ENCODE assay signal across 15 cellular contexts in genomic region chr3:66392512-66392911, GRCh38.
DNase-seq lines count a peak whose midpoint lies in the region; ATAC-seq and TF ChIP-seq lines count a peak whose summit lies in the region.
"Had no signal": no experiment of that assay in that cellular context is flagged by ENCODE, and none has a peak within 500 bp of the region (broad histone marks: within the 10 kb centered on the region; RNA-seq: fewer than 3 reads in every experiment).

No MANE protein-coding gene starts in this region.

- 76 to 83% methylated on average over 3 of the region's 3 CpGs for WGBS in sigmoid colon, 2 donors

- peaks cover 24% of the 10 kb centered on the region for H3K4me1 ChIP-seq in CD8-positive, alpha-beta T cell (ENCODE audit: insufficient read depth, low read length)
- H3K4me1 ChIP-seq in sigmoid colon (peaks cover 0 to 54% (median 53%) of the 10 kb centered on the region in 4 donors), lower lobe of right lung (no peaks in the 10 kb centered on the region)
- H3K4me1 ChIP-seq: adrenal gland had no signal

- peak overlapping the region; percentile 95 for H3K27ac Mint-ChIP-seq in CD8-positive, alpha-beta T cell
- peak overlapping the region; percentile 22 to 87 (median 73) for H3K27ac Mint-ChIP-seq in IgD-negative memory B cell
- peak overlapping the region; percentile 97 for H3K27ac Mint-ChIP-seq in central memory CD8-positive, alpha-beta T cell (ENCODE audit: low read depth)

- H3K36me3 ChIP-seq in CD8-positive, alpha-beta T cell (ENCODE audit: insufficient read depth, low read length): no peaks in the 10 kb centered on the region
- peaks cover 17 to 73% (median 32%) of the 10 kb centered on the region in 4 donors for H3K36me3 ChIP-seq in sigmoid colon
- peaks cover 56% of the 10 kb centered on the region for H3K36me3 ChIP-seq in lower lobe of right lung
- H3K36me3 ChIP-seq: adrenal gland had no signal

- POLR2A ChIA-PET in CD8-positive, alpha-beta T cell (lab: Charles Lee): interaction anchor here (0.7 to 1.7 kb wide), 2 partner anchors 11 to 114 kb away, joined by 3 to 4 read pairs; no protein-coding TSS in a partner anchor

- H3K27me3 ChIP-seq in CD8-positive, alpha-beta T cell (ENCODE audit: insufficient read depth, low read length): no peaks in the 10 kb centered on the region
- H3K27me3 ChIP-seq in sigmoid colon (no peaks in the 10 kb centered on the region), lower lobe of right lung (ENCODE audit: low read depth) (no peaks in the 10 kb centered on the region)
- H3K27me3 ChIP-seq: adrenal gland had no signal

- no peak for ATAC-seq in CD8-positive, alpha-beta T cell
- ATAC-seq in central memory CD8-positive, alpha-beta T cell (replicated peaks; ENCODE audit: extremely low read depth, poor library complexity, severe bottlenecking): no peak
- ATAC-seq in lower lobe of right lung: no peak
- no peak for ATAC-seq in GM18870 (IDR thresholded peaks at IDR 0.05; ENCODE audit: unreplicated experiment)
- ATAC-seq: mucosa of descending colon had no signal

- no peak for TF ChIP-seq EP300 in sigmoid colon (IDR thresholded peaks at IDR 0.05)

- TF ChIP-seq CTCF in CD8-positive, alpha-beta T cell (IDR thresholded peaks at IDR 0.05): no peak
- TF ChIP-seq CTCF in sigmoid colon (IDR thresholded peaks at IDR 0.05) (no peak), GM13976 (IDR thresholded peaks at IDR 0.05; ENCODE audit: borderline replicate concordance, control extremely low read depth, extremely low read depth, insufficient read depth, missing control alignments) (no peak), lower lobe of right lung (IDR thresholded peaks at IDR 0.05) (no peak)

- no peak for TF ChIP-seq POLR2A in sigmoid colon (IDR thresholded peaks at IDR 0.05)

- DNase-seq in CD8-positive, alpha-beta T cell: no peak
- no peak for DNase-seq in central memory CD8-positive, alpha-beta T cell (ENCODE audit: low spot score in 2 of 2)
- DNase-seq in sigmoid colon (peak; percentile 43), GM13976 (ENCODE audit: low spot score) (no peak), lower lobe of right lung (no peak)
- DNase-seq: activated CD4-positive, alpha-beta T cell treated with anti-CD3 and anti-CD28 coated beads, Interleukin-2, amount 50 U/mL, for 4 hours; adrenal gland; dermis blood vessel endothelial cell; mucosa of descending colon; NCI-H510A treated with DMSO at 0.1 percent for 48 hours; substantia nigra had no signal

- no peak overlapping the region for H3K27ac ChIP-seq in CD8-positive, alpha-beta T cell (ENCODE audit: low read depth, low read length)
- peak overlapping the region; percentile 9 to 95 (median 86) for H3K27ac ChIP-seq in sigmoid colon
- H3K27ac ChIP-seq in lower lobe of right lung: no peak overlapping the region
- H3K27ac ChIP-seq: RWPE1 had no signal

- H3K27me3 Mint-ChIP-seq in CD8-positive, alpha-beta T cell (ENCODE audit: low read depth): no peaks in the 10 kb centered on the region
- no peaks in the 10 kb centered on the region for H3K27me3 Mint-ChIP-seq in IgD-negative memory B cell
- H3K27me3 Mint-ChIP-seq in central memory CD8-positive, alpha-beta T cell: no peaks in the 10 kb centered on the region

- peaks cover 5% of the 10 kb centered on the region for H3K9me3 Mint-ChIP-seq in CD8-positive, alpha-beta T cell
- peaks cover 0 to 4% (median 3%) of the 10 kb centered on the region in 3 donors for H3K9me3 Mint-ChIP-seq in IgD-negative memory B cell
- H3K9me3 Mint-ChIP-seq in central memory CD8-positive, alpha-beta T cell: no peaks in the 10 kb centered on the region
- H3K9me3 Mint-ChIP-seq: T-helper 2 cell treated with Interferon-gamma antibody and Interleukin-4, amounts not matched to agents 5 μg/mL and 100 μg/mL, for 36 hours had no signal

- no peaks in the 10 kb centered on the region for H3K9me3 ChIP-seq in CD8-positive, alpha-beta T cell (ENCODE audit: low read length)
- H3K9me3 ChIP-seq in sigmoid colon (no peaks in the 10 kb centered on the region), lower lobe of right lung (no peaks in the 10 kb centered on the region)
- H3K9me3 ChIP-seq: mucosa of descending colon had no signal

- H3K4me3 ChIP-seq in CD8-positive, alpha-beta T cell (ENCODE audit: low read depth, low read length): no peak overlapping the region
- H3K4me3 ChIP-seq in sigmoid colon (no peak overlapping the region), lower lobe of right lung (no peak overlapping the region)
- H3K4me3 ChIP-seq: adrenal gland, mucosa of descending colon had no signal

- peaks cover 43% of the 10 kb centered on the region for H3K36me3 Mint-ChIP-seq in CD8-positive, alpha-beta T cell
- H3K36me3 Mint-ChIP-seq in IgD-negative memory B cell: no peaks in the 10 kb centered on the region
- peaks cover 26% of the 10 kb centered on the region for H3K36me3 Mint-ChIP-seq in central memory CD8-positive, alpha-beta T cell (ENCODE audit: insufficient read depth)

- CTCF ChIA-PET in CD8-positive, alpha-beta T cell (lab: Charles Lee): interaction anchor here (1.2 to 4.0 kb wide), 3 partner anchors 14 to 423 kb away, joined by 4 to 21 read pairs (median 9); no protein-coding TSS in a partner anchor

- H3K4me1 Mint-ChIP-seq in CD8-positive, alpha-beta T cell (ENCODE audit: low read depth): peaks cover 65% of the 10 kb centered on the region
- H3K4me1 Mint-ChIP-seq in IgD-negative memory B cell: peaks cover 31 to 52% (median 47%) of the 10 kb centered on the region in 3 donors
- H3K4me1 Mint-ChIP-seq in central memory CD8-positive, alpha-beta T cell: peaks cover 65% of the 10 kb centered on the region

- in situ Hi-C loops in GM13976 (cut with MboI; ENCODE audit: low sequenced_read_pairs, unreplicated experiment): no loop called here

- peak overlapping the region; percentile 85 for H3K4me3 Mint-ChIP-seq in CD8-positive, alpha-beta T cell
- peak overlapping the region in 3 of 4 donors; percentile 78 to 89 (median 82) for H3K4me3 Mint-ChIP-seq in IgD-negative memory B cell
- peak overlapping the region; percentile 80 for H3K4me3 Mint-ChIP-seq in central memory CD8-positive, alpha-beta T cell
- H3K4me3 Mint-ChIP-seq: T-helper 2 cell treated with Interferon-gamma antibody and Interleukin-4, amounts not matched to agents 5 μg/mL and 100 μg/mL, for 36 hours had no signal

- intact Hi-C loops in CD8-positive, alpha-beta T cell (cut with DNase I, micrococcal nuclease): loop anchor here (5.0 to 10.0 kb wide), 4 partner anchors 95 to 602 kb away; partner anchors contain the start of genes KBTBD8 (in 1 of the 2) and SLC25A26 (in 1 of the 2)
- intact Hi-C loops in sigmoid colon (cut with DNase I) (no loop called here), lower lobe of right lung (cut with DNase I) (no loop called here)

Comparison
In these comparisons a context has a peak if more than half of its experiments do, and no peak if none do; other contexts are left out.
1. H3K27ac ChIP-seq: peak in sigmoid colon (4 of 4); none in CD8-positive, alpha-beta T cell (single experiment) and lower lobe of right lung (single experiment).
2. intact Hi-C loops: an anchor here in CD8-positive, alpha-beta T cell (5.0 to 10.0 kb wide); none called in sigmoid colon and lower lobe of right lung.
3. Peak in every context shown above with its lines, with median percentiles within 50 percentile points of each other: H3K27ac Mint-ChIP-seq and H3K4me3 Mint-ChIP-seq.